In genomic region chr6:17580518-17581048, GRCh38 we compare ENCODE assay signal across 8 cellular contexts. TPM values are rescaled to one million over a fixed set of nuclear protein-coding genes. Genes with fewer than 3 reads are reported as not detected.
DNase-seq lines count a peak whose midpoint lies in the region; ATAC-seq and TF ChIP-seq lines count a peak whose summit lies in the region.

No MANE protein-coding gene starts in this region.

- WGBS in suprapubic skin = 0% methylated on average over 14 of the region's 53 CpGs

- no peak overlapping the region for H3K9ac ChIP-seq in Karpas-422 (ENCODE audit: low read length)

- TF ChIP-seq CTCF in RWPE1 (conservative IDR thresholded peaks at IDR 0.05; ENCODE audit: low read depth) (no peak), suprapubic skin (IDR thresholded peaks at IDR 0.05) (no peak)

- peak; percentile 26 for DNase-seq in RWPE1 (ENCODE audit: low spot score)
- DNase-seq in lung microvascular endothelial cell (ENCODE audit: low read depth in 2 of 2) = peak; percentile 38 to 46
- DNase-seq in suprapubic skin (ENCODE audit: low spot score in 2 of 2) = no peak
- DNase-seq in HT-29 (ENCODE audit: low spot score) = no peak
- no peak for DNase-seq in inferior parietal cortex (ENCODE audit: extremely low spot score)
- DNase-seq in Karpas-422 = no peak

- TF ChIP-seq EP300 in suprapubic skin (IDR thresholded peaks at IDR 0.05) = no peak

- H3K9me3 ChIP-seq in suprapubic skin = no peaks in the 10 kb centered on the region
- peaks cover 4% of the 10 kb centered on the region; the same call in 1 of the 2 replicates for H3K9me3 ChIP-seq in Karpas-422 (ENCODE audit: low read length)

- CTCF ChIA-PET in RWPE1 (lab: Yijun Ruan, JAX) = interaction anchor here (0.9 kb wide), 1 partner anchor 401 kb away, joined by 3 read pairs; no protein-coding TSS in a partner anchor

- H3K4me1 ChIP-seq in suprapubic skin (peaks cover 22% of the 10 kb centered on the region), Karpas-422 (ENCODE audit: low read length) (no peaks in the 10 kb centered on the region)

- H3K36me3 ChIP-seq in suprapubic skin (no peaks in the 10 kb centered on the region), Karpas-422 (ENCODE audit: insufficient read depth, low read length) (no peaks in the 10 kb centered on the region)

- no peaks in the 10 kb centered on the region for H3K9me2 ChIP-seq in Karpas-422 (replicated peaks; ENCODE audit: insufficient read depth, low read length)

- H3K27me3 ChIP-seq in suprapubic skin = no peaks in the 10 kb centered on the region
- H3K27me3 ChIP-seq in Karpas-422 (ENCODE audit: low read length) = no peaks in the 10 kb centered on the region

- no peaks in the 10 kb centered on the region for H4K20me1 ChIP-seq in Karpas-422 (ENCODE audit: insufficient read depth, low read depth, low read length)

- ATAC-seq in GM19043 (IDR thresholded peaks at IDR 0.05; ENCODE audit: low read depth, unreplicated experiment) = peak; percentile 57

- no peak overlapping the region for H2AFZ ChIP-seq in Karpas-422 (ENCODE audit: low read length)

- POLR2A ChIA-PET in RWPE1 (lab: Yijun Ruan, JAX; ENCODE audit: low non-redundant PET) = interaction anchor here (0.6 kb wide), 1 partner anchor 564 kb away, joined by 3 read pairs; no protein-coding TSS in a partner anchor

- H3K4me3 ChIP-seq in suprapubic skin (peak overlapping the region; percentile 57), Karpas-422 (ENCODE audit: low read length) (no peak overlapping the region)

- no peak for TF ChIP-seq POLR2A in suprapubic skin (IDR thresholded peaks at IDR 0.05)

- H3K27ac ChIP-seq in RWPE1 (peak overlapping the region; percentile 75), cingulate gyrus (ENCODE audit: low read depth, low read length) (peak overlapping the region; percentile 39), suprapubic skin (no peak overlapping the region), Karpas-422 (ENCODE audit: low read length) (no peak overlapping the region)

- H3K4me2 ChIP-seq in Karpas-422 (ENCODE audit: low read depth, low read length, poor library complexity, severe bottlenecking) = no peak overlapping the region

- H3K79me2 ChIP-seq in Karpas-422 (ENCODE audit: low read length) = no peaks in the 10 kb centered on the region

RNA-seq across cellular contexts. Expression of gene FAM8A1, which starts 19.5 kb away (rescaled TPM):
- total RNA-seq in lung microvascular endothelial cell = 7.0 and 9.1 TPM in 2 replicates
- 10 to 100 TPM; 22.3 to 38.8 (median 28.7) TPM for total RNA-seq in suprapubic skin
- total RNA-seq in HT-29 (2014; rRNA removed; shearing (Covaris generic)) = 9.4 and 9.9 TPM in 2 replicates
- 9.7 and 11.0 TPM in 2 replicates for total RNA-seq in Karpas-422 (2014; rRNA removed; shearing (Covaris generic); ENCODE audit: low replicate concordance)

Comparison
In these comparisons a context has a peak if more than half of its experiments do, and no peak if none do; other contexts are left out.
1. DNase-seq: peak in RWPE1 (single experiment) and lung microvascular endothelial cell (2 of 2); none in suprapubic skin (0 of 2), HT-29 (single experiment), inferior parietal cortex (single experiment) and Karpas-422 (single experiment).
2. H3K27ac ChIP-seq: peak in RWPE1 (single experiment) and cingulate gyrus (single experiment); none in suprapubic skin (single experiment) and Karpas-422 (single experiment).